ENCODE assay signal across 8 cellular contexts in genomic region chr1:42035830-42036604, GRCh38.
DNase-seq lines count a peak whose midpoint lies in the region; ATAC-seq, FAIRE-seq and TF ChIP-seq lines count a peak whose summit lies in the region.

No MANE protein-coding gene starts in this region.

- peak; percentile 95 for ATAC-seq in activated T-helper 17 cell treated with anti-CD3 and anti-CD28 coated beads, Interleukin-2, amount 50 U/mL, for 72 hours (replicated peaks)
- peak; percentile 93 to 98 (median 94) for ATAC-seq in natural killer cell
- ATAC-seq in stimulated activated naive B cell treated with anti-CD40 and anti-IgM and Interleukin-4, amounts not matched to agents 10 μg/mL and 1 μg/mL and 100 μg/mL, for 72 hours (replicated peaks): peak; percentile 94 to 96

- no peak for TF ChIP-seq CTCF in fibroblast of pulmonary artery (IDR thresholded peaks at IDR 0.05; ENCODE audit: low read length, missing control alignments)
- no peak for TF ChIP-seq CTCF in natural killer cell (IDR thresholded peaks at IDR 0.05)

- intact Hi-C loops in natural killer cell (cut with micrococcal nuclease): loop anchor here (1.0 to 10.0 kb wide), 3 partner anchors 137 to 308 kb away; no protein-coding TSS in a partner anchor

- no peak for FAIRE-seq in RCC 7860 (lab: Jason Lieb, UNC)

- H3K27me3 Mint-ChIP-seq in activated T-helper 17 cell treated with anti-CD3 and anti-CD28 coated beads, Interleukin-2, amount 50 U/mL, for 72 hours: no peaks in the 10 kb centered on the region
- H3K27me3 Mint-ChIP-seq in natural killer cell (ENCODE audit: low read depth in 2 of 2): no peaks in the 10 kb centered on the region
- peaks cover 17 to 21% of the 10 kb centered on the region in 2 donors for H3K27me3 Mint-ChIP-seq in stimulated activated naive B cell treated with anti-CD40 and anti-IgM and Interleukin-4, amounts not matched to agents 10 μg/mL and 1 μg/mL and 100 μg/mL, for 72 hours

- H3K4me3 ChIP-seq in fibroblast of pulmonary artery (replicated peaks; ENCODE audit: low read depth, low read length): peak overlapping the region; percentile 73

- no peaks in the 10 kb centered on the region for H3K36me3 Mint-ChIP-seq in activated T-helper 17 cell treated with anti-CD3 and anti-CD28 coated beads, Interleukin-2, amount 50 U/mL, for 72 hours (ENCODE audit: low read depth)
- H3K36me3 Mint-ChIP-seq in natural killer cell: no peaks in the 10 kb centered on the region
- no peaks in the 10 kb centered on the region for H3K36me3 Mint-ChIP-seq in stimulated activated naive B cell treated with anti-CD40 and anti-IgM and Interleukin-4, amounts not matched to agents 10 μg/mL and 1 μg/mL and 100 μg/mL, for 72 hours

- H3K4me3 Mint-ChIP-seq in activated T-helper 17 cell treated with anti-CD3 and anti-CD28 coated beads, Interleukin-2, amount 50 U/mL, for 72 hours: peak overlapping the region; percentile 79
- H3K4me3 Mint-ChIP-seq in natural killer cell: peak overlapping the region; percentile 84
- peak overlapping the region; percentile 83 to 84 for H3K4me3 Mint-ChIP-seq in stimulated activated naive B cell treated with anti-CD40 and anti-IgM and Interleukin-4, amounts not matched to agents 10 μg/mL and 1 μg/mL and 100 μg/mL, for 72 hours

- no peak overlapping the region for H3K27ac Mint-ChIP-seq in activated T-helper 17 cell treated with anti-CD3 and anti-CD28 coated beads, Interleukin-2, amount 50 U/mL, for 72 hours
- peak overlapping the region; percentile 29 to 82 for H3K27ac Mint-ChIP-seq in natural killer cell
- peak overlapping the region; percentile 44 for H3K27ac Mint-ChIP-seq in stimulated activated naive B cell treated with anti-CD40 and anti-IgM and Interleukin-4, amounts not matched to agents 10 μg/mL and 1 μg/mL and 100 μg/mL, for 72 hours

- DNase-seq in EH (ENCODE audit: low read depth) (peak; percentile 92), GOT3 (lab: John Stamatoyannopoulos, UW) (peak; percentile 84), Kasumi-1 (lab: John Stamatoyannopoulos, UW) (peak; percentile 90), RCC 7860 (ENCODE audit: low spot score) (peak; percentile 77), fibroblast of pulmonary artery (ENCODE audit: low read depth) (peak; percentile 93), natural killer cell (peak; percentile 99)
- peak; percentile 94 for DNase-seq in stimulated activated naive B cell treated with anti-CD40 and anti-IgM and Interleukin-4, amounts not matched to agents 10 μg/mL and 1 μg/mL and 100 μg/mL, for 72 hours

- peaks cover 20% of the 10 kb centered on the region for H3K4me1 Mint-ChIP-seq in activated T-helper 17 cell treated with anti-CD3 and anti-CD28 coated beads, Interleukin-2, amount 50 U/mL, for 72 hours
- peaks cover 40 to 41% of the 10 kb centered on the region in 2 donors for H3K4me1 Mint-ChIP-seq in natural killer cell
- peaks cover 15 to 18% of the 10 kb centered on the region in 2 donors for H3K4me1 Mint-ChIP-seq in stimulated activated naive B cell treated with anti-CD40 and anti-IgM and Interleukin-4, amounts not matched to agents 10 μg/mL and 1 μg/mL and 100 μg/mL, for 72 hours

- H3K9me3 Mint-ChIP-seq in activated T-helper 17 cell treated with anti-CD3 and anti-CD28 coated beads, Interleukin-2, amount 50 U/mL, for 72 hours: no peaks in the 10 kb centered on the region
- no peaks in the 10 kb centered on the region for H3K9me3 Mint-ChIP-seq in natural killer cell
- peaks cover 2 to 3% of the 10 kb centered on the region in 2 donors for H3K9me3 Mint-ChIP-seq in stimulated activated naive B cell treated with anti-CD40 and anti-IgM and Interleukin-4, amounts not matched to agents 10 μg/mL and 1 μg/mL and 100 μg/mL, for 72 hours

Comparison
In these comparisons a context has a peak if more than half of its experiments do, and no peak if none do; other contexts are left out.
1. Peak in every context shown above with its lines: DNase-seq, ATAC-seq and H3K4me3 ChIP-seq.